ENCODE assay signal across 22 cellular contexts in the genomic region with DNA sequence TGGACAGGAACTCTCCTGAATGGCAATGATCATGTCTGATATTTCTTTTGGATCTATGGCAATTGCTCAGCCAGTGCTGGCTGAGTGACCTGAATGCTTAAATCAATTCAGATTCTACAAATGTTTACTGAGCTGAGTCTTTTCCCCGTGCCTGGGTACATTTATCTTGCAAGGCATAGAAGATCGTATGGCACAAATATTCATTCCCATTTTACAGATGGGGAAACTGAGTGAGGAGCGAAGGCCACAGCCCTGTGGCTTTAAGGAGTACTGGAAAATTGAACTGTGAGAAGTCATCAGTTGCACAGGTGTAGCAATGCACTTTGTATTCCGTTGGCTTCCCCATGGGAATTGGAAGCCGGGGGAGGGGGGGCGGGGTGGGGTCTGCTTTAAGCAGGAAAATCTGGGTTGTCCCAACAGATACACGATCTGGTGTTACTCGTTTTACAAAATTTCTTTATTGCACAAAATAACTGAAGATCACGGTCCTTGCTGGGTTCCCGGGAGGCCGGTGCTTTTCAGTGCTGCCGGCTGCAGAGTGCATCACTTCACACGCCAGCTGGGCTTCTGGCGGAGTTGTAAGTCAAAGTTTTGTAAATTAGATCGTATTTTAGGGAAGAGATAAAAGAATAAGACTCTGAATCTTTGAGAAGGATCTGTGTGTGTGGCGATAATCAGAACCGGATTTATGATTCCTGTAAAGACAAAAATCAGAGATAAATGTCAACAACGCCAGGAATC.
DNase-seq lines count a peak whose midpoint lies in the region; ATAC-seq, FAIRE-seq and TF ChIP-seq lines count a peak whose summit lies in the region.
"Had no signal": no experiment of that assay in that cellular context is flagged by ENCODE, and none has a peak within 500 bp of the region (broad histone marks: within the 10 kb centered on the region; RNA-seq: fewer than 3 reads in every experiment).

No MANE protein-coding gene starts in this region.

- H3K4me3 ChIP-seq in SK-N-SH (ENCODE audit: low read depth in 2 of 2, low read length in 1 of 2): no peak overlapping the region
- no peak overlapping the region for H3K4me3 ChIP-seq in kidney (ENCODE audit: low read length in 2 of 2)
- no peak overlapping the region for H3K4me3 ChIP-seq in testis
- H3K4me3 ChIP-seq in coronary artery: no peak overlapping the region
- H3K4me3 ChIP-seq: HAP-1, PC-9 had no signal

- no peak for TF ChIP-seq RAD21 in SK-N-SH (IDR thresholded peaks at IDR 0.05; ENCODE audit: low read length)

- H4K20me1 ChIP-seq in SK-N-SH (ENCODE audit: insufficient read depth): no peaks in the 10 kb centered on the region

- no peak for DNase-seq in Right ventricle myocardium inferior (ENCODE audit: missing footprints)
- no peak for DNase-seq in cardiac septum (ENCODE audit: low spot score)
- DNase-seq in SK-N-SH: peak; percentile 41
- DNase-seq in kidney: peak; percentile 83
- peak; percentile 52 for DNase-seq in testis
- no peak for DNase-seq in NCI-H1105 treated with DMSO at 0.1 percent for 48 hours (lab: John Stamatoyannopoulos, UW)
- DNase-seq in coronary artery (ENCODE audit: low spot score): no peak
- no peak for DNase-seq in islet precursor cell
- DNase-seq: AML-193; Calu3; CD4-positive, alpha-beta T cell; DMS79 treated with DMSO at 0.1 percent for 48 hours; IMR-90; NCI-H1436; NCI-H2029 treated with DMSO at 0.1 percent for 48 hours; NCI-H2227 treated with DMSO at 0.1 percent for 48 hours; NCI-H69; PC-9 had no signal

- no peak for TF ChIP-seq POLR2A in testis (IDR thresholded peaks at IDR 0.05)

- intact Hi-C loops in Right ventricle myocardium inferior (cut with DNase I) (no loop called here), cardiac septum (cut with DNase I) (no loop called here), kidney (cut with DNase I) (no loop called here), testis (cut with DNase I; ENCODE audit: low total_unique reads) (no loop called here)

- no peaks in the 10 kb centered on the region for H3K27me3 ChIP-seq in SK-N-SH (ENCODE audit: insufficient read depth)
- no peaks in the 10 kb centered on the region for H3K27me3 ChIP-seq in testis

- WGBS in SK-N-SH (ENCODE audit: low lambda C conversion rate): 40% methylated on average over 18 of the region's 18 CpGs
- 38 to 51% methylated on average over 18 of the region's 18 CpGs for WGBS in testis, 2 donors

- H2AFZ ChIP-seq in SK-N-SH (ENCODE audit: low read depth): 0 out of 2 replicates have a peak overlapping the region, but pooled peaks have one; percentile 41
- H2AFZ ChIP-seq: PC-9 had no signal

- no peak overlapping the region for H3K4me2 ChIP-seq in SK-N-SH
- H3K4me2 ChIP-seq: PC-9 had no signal

- H3K9me3 ChIP-seq in SK-N-SH (no peaks in the 10 kb centered on the region), kidney (ENCODE audit: control insufficient read depth in 1 of 2, low read length in 2 of 2) (peaks cover 0 to 9% of the 10 kb centered on the region in 2 donors), testis (no peaks in the 10 kb centered on the region)
- H3K9me3 ChIP-seq: HAP-1 had no signal

- CTCF ChIA-PET in SK-N-SH (lab: Yijun Ruan, JAX): no interaction called here

- TF ChIP-seq CTCF in SK-N-SH (IDR thresholded peaks at IDR 0.05) (no peak), kidney (IDR thresholded peaks at IDR 0.05; ENCODE audit: borderline replicate concordance, extremely low read depth, insufficient read depth) (no peak), testis (IDR thresholded peaks at IDR 0.05) (no peak), coronary artery (IDR thresholded peaks at IDR 0.05) (no peak)

- H3K36me3 ChIP-seq in SK-N-SH (replicated peaks in 1 of 2; ENCODE audit: control insufficient read depth in 1 of 2, insufficient read depth in 2 of 2, low read length in 1 of 2): no peaks in the 10 kb centered on the region
- H3K36me3 ChIP-seq in kidney (ENCODE audit: control insufficient read depth in 1 of 2, insufficient read depth in 2 of 2, low read length in 2 of 2): no peaks in the 10 kb centered on the region
- no peaks in the 10 kb centered on the region for H3K36me3 ChIP-seq in testis (ENCODE audit: low read depth, missing control alignments)
- H3K36me3 ChIP-seq: HAP-1 had no signal

- H3K27ac ChIP-seq in SK-N-SH (ENCODE audit: low read depth in 2 of 2, low read length in 1 of 2): no peak overlapping the region
- H3K27ac ChIP-seq in kidney (ENCODE audit: low read depth in 2 of 2, low read length in 2 of 2): no peak overlapping the region
- H3K27ac ChIP-seq in testis: no peak overlapping the region
- H3K27ac ChIP-seq in coronary artery: no peak overlapping the region
- H3K27ac ChIP-seq: PC-9 had no signal

- no peak for FAIRE-seq in kidney (lab: Jason Lieb, UNC)
- FAIRE-seq: A204.1, G401.6, GM12891 had no signal

- POLR2A ChIA-PET in SK-N-SH (lab: Yijun Ruan, JAX): no interaction called here

- H3K4me1 ChIP-seq in SK-N-SH (ENCODE audit: control insufficient read depth in 1 of 2, insufficient read depth in 2 of 2, low read depth in 1 of 2, low read length in 1 of 2) (no peaks in the 10 kb centered on the region), kidney (ENCODE audit: control insufficient read depth in 1 of 2, insufficient read depth in 1 of 2, low read depth in 1 of 2, low read length in 2 of 2) (no peaks in the 10 kb centered on the region), testis (no peaks in the 10 kb centered on the region)
- H3K4me1 ChIP-seq: HAP-1 had no signal

- TF ChIP-seq EP300 in SK-N-SH (IDR thresholded peaks at IDR 0.05; ENCODE audit: borderline replicate concordance in 1 of 2, low read depth in 1 of 2, low read length in 1 of 2): no peak

- H3K9me2 ChIP-seq in SK-N-SH: no peaks in the 10 kb centered on the region

- ATAC-seq in Right ventricle myocardium inferior: peak; percentile 59

- peaks cover 3% of the 10 kb centered on the region for H3F3A ChIP-seq in SK-N-SH (replicated peaks; ENCODE audit: insufficient read depth)

- H3K9ac ChIP-seq in SK-N-SH: no peak overlapping the region
- H3K9ac ChIP-seq in kidney (ENCODE audit: low read length in 2 of 2): no peak overlapping the region

- no peaks in the 10 kb centered on the region for H3K79me2 ChIP-seq in SK-N-SH (ENCODE audit: insufficient read depth)

TF ChIP-seq in SK-N-SH, 30 proteins besides CTCF, POLR2A, EP300 and RAD21:
- TF ChIP-seq CHD2 (IDR thresholded peaks at IDR 0.05; ENCODE audit: low read length, partially characterized antibody) (no peak), TCF12 (IDR thresholded peaks at IDR 0.05) (0 out of 2 replicates have a peak, but pooled peaks have one; percentile 2)

Comparison
In these comparisons a context has a peak if more than half of its experiments do, and no peak if none do; other contexts are left out.
1. DNase-seq: peak in SK-N-SH (single experiment), kidney (single experiment) and testis (single experiment); none in Right ventricle myocardium inferior (single experiment), cardiac septum (single experiment), NCI-H1105 treated with DMSO at 0.1 percent for 48 hours (single experiment), coronary artery (single experiment) and islet precursor cell (single experiment).